ENCODE assay signal across 1 cellular context in the genomic region with DNA sequence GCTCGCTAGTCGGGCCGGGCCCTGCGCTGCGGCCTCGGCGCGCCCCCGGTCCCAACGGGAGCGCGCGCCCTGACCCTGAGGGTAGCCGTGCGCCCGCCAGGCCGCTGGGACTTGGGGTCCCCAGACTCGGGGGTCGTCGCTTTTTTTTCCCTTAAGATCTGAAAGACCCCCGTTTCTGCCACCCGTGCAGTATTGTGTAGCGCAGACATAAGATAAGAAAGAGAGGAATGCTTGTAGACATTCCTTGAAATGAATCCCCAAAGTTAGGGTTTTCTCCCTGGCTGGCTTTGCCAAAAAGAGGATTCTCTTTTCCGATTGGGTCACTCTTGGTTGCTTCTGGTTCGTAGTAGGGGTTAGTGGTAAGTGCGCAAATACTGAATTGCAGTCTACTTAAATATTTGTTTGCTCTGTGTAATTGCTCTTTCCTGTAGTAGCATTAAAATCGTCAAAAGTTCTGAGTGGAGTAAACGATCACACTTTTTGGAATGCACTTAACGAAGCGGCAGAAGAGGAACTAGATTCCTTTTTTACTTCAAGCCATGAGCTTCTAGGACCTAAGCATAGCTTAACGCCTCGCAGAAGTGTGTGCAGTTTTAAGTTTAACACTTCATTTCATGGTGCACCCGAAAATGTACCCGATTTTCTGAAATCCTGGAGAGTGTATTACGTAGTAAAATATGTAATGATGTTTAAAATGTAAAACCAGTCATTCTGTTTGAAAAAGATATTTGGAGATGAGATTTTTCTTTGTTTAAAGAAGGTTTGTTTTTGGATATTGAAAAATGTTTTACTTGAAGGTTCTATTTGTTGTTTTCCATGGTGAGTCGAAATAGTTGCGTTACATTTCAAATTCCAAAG.
TF ChIP-seq lines count a peak whose summit lies in the region.

No MANE protein-coding gene starts in this region.

TF ChIP-seq in HepG2, 621 proteins besides CTCF, POLR2A, EP300 and RAD21 (continued from another document):
- TF ChIP-seq, protein P1, sequence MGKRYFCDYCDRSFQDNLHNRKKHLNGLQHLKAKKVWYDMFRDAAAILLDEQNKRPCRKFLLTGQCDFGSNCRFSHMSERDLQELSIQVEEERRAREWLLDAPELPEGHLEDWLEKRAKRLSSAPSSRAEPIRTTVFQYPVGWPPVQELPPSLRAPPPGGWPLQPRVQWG (CRISPR knock-in tag; IDR thresholded peaks at IDR 0.05; ENCODE audit: borderline replicate concordance, low read depth): no peak
- TF ChIP-seq ZC3H13 (CRISPR knock-in tag; IDR thresholded peaks at IDR 0.05): no peak
- TF ChIP-seq KDM4B (CRISPR knock-in tag; IDR thresholded peaks at IDR 0.05): no peak
- TF ChIP-seq ESRRA (CRISPR knock-in tag; IDR thresholded peaks at IDR 0.05; ENCODE audit: low read depth): no peak
- no peak for TF ChIP-seq REL (CRISPR knock-in tag; conservative IDR thresholded peaks at IDR 0.05)
- TF ChIP-seq, protein P2, sequence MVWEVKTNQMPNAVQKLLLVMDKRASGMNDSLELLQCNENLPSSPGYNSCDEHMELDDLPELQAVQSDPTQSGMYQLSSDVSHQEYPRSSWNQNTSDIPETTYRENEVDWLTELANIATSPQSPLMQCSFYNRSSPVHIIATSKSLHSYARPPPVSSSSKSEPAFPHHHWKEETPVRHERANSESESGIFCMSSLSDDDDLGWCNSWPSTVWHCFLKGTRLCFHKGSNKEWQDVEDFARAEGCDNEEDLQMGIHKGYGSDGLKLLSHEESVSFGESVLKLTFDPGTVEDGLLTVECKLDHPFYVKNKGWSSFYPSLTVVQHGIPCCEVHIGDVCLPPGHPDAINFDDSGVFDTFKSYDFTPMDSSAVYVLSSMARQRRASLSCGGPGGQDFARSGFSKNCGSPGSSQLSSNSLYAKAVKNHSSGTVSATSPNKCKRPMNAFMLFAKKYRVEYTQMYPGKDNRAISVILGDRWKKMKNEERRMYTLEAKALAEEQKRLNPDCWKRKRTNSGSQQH (CRISPR knock-in tag; IDR thresholded peaks at IDR 0.05; ENCODE audit: low read depth): no peak
- TF ChIP-seq, protein P3, sequence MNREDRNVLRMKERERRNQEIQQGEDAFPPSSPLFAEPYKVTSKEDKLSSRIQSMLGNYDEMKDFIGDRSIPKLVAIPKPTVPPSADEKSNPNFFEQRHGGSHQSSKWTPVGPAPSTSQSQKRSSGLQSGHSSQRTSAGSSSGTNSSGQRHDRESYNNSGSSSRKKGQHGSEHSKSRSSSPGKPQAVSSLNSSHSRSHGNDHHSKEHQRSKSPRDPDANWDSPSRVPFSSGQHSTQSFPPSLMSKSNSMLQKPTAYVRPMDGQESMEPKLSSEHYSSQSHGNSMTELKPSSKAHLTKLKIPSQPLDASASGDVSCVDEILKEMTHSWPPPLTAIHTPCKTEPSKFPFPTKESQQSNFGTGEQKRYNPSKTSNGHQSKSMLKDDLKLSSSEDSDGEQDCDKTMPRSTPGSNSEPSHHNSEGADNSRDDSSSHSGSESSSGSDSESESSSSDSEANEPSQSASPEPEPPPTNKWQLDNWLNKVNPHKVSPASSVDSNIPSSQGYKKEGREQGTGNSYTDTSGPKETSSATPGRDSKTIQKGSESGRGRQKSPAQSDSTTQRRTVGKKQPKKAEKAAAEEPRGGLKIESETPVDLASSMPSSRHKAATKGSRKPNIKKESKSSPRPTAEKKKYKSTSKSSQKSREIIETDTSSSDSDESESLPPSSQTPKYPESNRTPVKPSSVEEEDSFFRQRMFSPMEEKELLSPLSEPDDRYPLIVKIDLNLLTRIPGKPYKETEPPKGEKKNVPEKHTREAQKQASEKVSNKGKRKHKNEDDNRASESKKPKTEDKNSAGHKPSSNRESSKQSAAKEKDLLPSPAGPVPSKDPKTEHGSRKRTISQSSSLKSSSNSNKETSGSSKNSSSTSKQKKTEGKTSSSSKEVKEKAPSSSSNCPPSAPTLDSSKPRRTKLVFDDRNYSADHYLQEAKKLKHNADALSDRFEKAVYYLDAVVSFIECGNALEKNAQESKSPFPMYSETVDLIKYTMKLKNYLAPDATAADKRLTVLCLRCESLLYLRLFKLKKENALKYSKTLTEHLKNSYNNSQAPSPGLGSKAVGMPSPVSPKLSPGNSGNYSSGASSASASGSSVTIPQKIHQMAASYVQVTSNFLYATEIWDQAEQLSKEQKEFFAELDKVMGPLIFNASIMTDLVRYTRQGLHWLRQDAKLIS (CRISPR knock-in tag; IDR thresholded peaks at IDR 0.05): no peak
- TF ChIP-seq SAP130 (CRISPR knock-in tag; IDR thresholded peaks at IDR 0.05; ENCODE audit: low read depth): 0 out of 2 replicates have a peak, but pooled peaks have one; percentile 11
- TF ChIP-seq, protein P4, sequence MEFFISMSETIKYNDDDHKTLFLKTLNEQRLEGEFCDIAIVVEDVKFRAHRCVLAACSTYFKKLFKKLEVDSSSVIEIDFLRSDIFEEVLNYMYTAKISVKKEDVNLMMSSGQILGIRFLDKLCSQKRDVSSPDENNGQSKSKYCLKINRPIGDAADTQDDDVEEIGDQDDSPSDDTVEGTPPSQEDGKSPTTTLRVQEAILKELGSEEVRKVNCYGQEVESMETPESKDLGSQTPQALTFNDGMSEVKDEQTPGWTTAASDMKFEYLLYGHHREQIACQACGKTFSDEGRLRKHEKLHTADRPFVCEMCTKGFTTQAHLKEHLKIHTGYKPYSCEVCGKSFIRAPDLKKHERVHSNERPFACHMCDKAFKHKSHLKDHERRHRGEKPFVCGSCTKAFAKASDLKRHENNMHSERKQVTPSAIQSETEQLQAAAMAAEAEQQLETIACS (CRISPR knock-in tag; IDR thresholded peaks at IDR 0.05): peak; percentile 95
- TF ChIP-seq SMYD3 (CRISPR knock-in tag; IDR thresholded peaks at IDR 0.05): 0 out of 2 replicates have a peak, but pooled peaks have one; percentile 12
- no peak for TF ChIP-seq ATF7 (IDR thresholded peaks at IDR 0.05)
- no peak for TF ChIP-seq ATF7 (CRISPR knock-in tag; IDR thresholded peaks at IDR 0.05)
- 0 out of 2 replicates have a peak, but pooled peaks have one; percentile 21 for TF ChIP-seq NFIC (IDR thresholded peaks at IDR 0.05; ENCODE audit: low read length)
